Comparison of ENCODE assay signal across 22 cellular contexts in the genomic region with DNA sequence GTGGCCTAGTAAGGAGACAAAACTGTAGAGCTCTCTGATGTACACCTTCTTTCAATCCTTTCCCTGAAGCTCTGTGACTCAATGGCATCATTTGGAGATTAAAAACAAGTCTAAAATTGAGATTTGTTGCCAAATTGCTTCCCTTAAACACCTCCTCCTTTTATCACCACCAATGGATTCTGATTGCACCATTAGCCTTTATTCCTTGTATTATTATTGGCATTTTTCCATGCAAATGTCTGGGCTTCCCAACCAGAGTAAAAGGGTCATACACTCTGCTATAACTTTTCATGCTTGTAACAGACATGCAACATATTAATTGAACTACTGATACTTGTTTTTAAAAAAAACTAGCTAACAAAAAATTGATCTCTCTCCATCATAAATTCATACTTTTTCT.
"Had no signal": no experiment of that assay in that cellular context is flagged by ENCODE, and none has a peak within 500 bp of the region (broad histone marks: within the 10 kb centered on the region; RNA-seq: fewer than 3 reads in every experiment).

No MANE protein-coding gene starts in this region.

- H2AFZ ChIP-seq: hepatocyte, parathyroid adenoma had no signal

- H3K4me3 ChIP-seq: colonic mucosa, esophagus squamous epithelium, hepatocyte, mucosa of descending colon, prostate gland, sigmoid colon, skin epidermis, stomach had no signal

- H3K27ac ChIP-seq: colonic mucosa, esophagus squamous epithelium, parathyroid adenoma, prostate gland, stomach had no signal

- H3K36me3 ChIP-seq: colonic mucosa, esophagus squamous epithelium, prostate gland, sigmoid colon, stomach had no signal

- H3K9me3 ChIP-seq: colonic mucosa, esophagus squamous epithelium, mucosa of descending colon, prostate gland, sigmoid colon, stomach had no signal

- H3K27me3 ChIP-seq: colonic mucosa, esophagus squamous epithelium, hepatocyte, sigmoid colon, stomach had no signal

- DNase-seq: colonic mucosa; dermis blood vessel endothelial cell; esophagus squamous epithelium; foreskin melanocyte; head of caudate nucleus; kidney; left colon; mammary epithelial cell; mucosa of descending colon; natural killer cell; occipital lobe; sigmoid colon; stimulated activated CD4-positive, alpha-beta T cell treated with anti-CD3 and anti-CD28 coated beads, Interleukin-2, amount 100 ng/mL, for 24 hours; stimulated activated CD4-positive, alpha-beta T cell treated with anti-CD3 and anti-CD28 coated beads, Interleukin-4, amount 100 ng/mL, for 4 hours; stimulated activated naive CD4-positive, alpha-beta T cell; stomach; substantia nigra; trophoblast cell had no signal

- H3K4me1 ChIP-seq: parathyroid adenoma, prostate gland had no signal

- H3K9ac ChIP-seq: parathyroid adenoma had no signal

- H3K79me2 ChIP-seq: hepatocyte, parathyroid adenoma had no signal

- H3K4me2 ChIP-seq: hepatocyte had no signal
